ENCODE assay signal across 19 cellular contexts in the genomic region with DNA sequence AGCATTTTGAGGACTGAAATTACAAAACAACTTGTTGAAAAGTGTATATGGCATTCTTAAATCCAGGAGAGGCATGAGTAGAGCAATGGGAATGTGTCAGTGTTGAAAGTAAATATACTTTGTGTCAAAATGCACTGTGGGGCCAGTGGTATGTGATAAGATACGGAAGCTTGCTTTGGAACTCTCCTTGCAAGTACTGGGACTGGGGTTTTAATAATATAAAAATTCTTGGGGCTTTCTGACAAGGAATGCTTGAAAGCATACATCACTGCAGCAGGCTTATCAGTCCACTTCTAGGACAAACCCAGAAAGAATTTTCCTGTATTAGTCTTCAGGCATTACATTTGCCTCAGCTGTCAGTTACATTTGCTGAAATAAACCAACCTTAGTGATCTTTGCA.
DNase-seq lines count a peak whose midpoint lies in the region; ATAC-seq and TF ChIP-seq lines count a peak whose summit lies in the region.
"Had no signal": no experiment of that assay in that cellular context is flagged by ENCODE, and none has a peak within 500 bp of the region (broad histone marks: within the 10 kb centered on the region; RNA-seq: fewer than 3 reads in every experiment).

No MANE protein-coding gene starts in this region.

- no peak overlapping the region for H2BK5ac ChIP-seq in IMR-90 (ENCODE audit: low read depth, low read length, poor library complexity, severe bottlenecking)

- POLR2A ChIA-PET in AG04450 (lab: Yijun Ruan, JAX), result interaction anchor here (0.6 kb wide), 1 partner anchor 57 kb away, joined by 3 read pairs; no protein-coding TSS in a partner anchor
- POLR2A ChIA-PET in IMR-90 (lab: Charles Lee; ENCODE audit: unreplicated experiment), result no interaction called here

- H3K9ac ChIP-seq in IMR-90 (ENCODE audit: low read depth, low read length), result no peak overlapping the region

- H4K20me1 ChIP-seq in IMR-90 (ENCODE audit: insufficient read depth, low read length), result no peaks in the 10 kb centered on the region

- H3K18ac ChIP-seq in IMR-90 (ENCODE audit: low read depth, low read length), result no peak overlapping the region

- intact Hi-C loops in IMR-90 (cut with micrococcal nuclease), result loop anchor here (1.0 kb wide), 1 partner anchor 472 kb away; no protein-coding TSS in a partner anchor
- intact Hi-C loops in mucosa of descending colon (cut with DNase I, micrococcal nuclease), result no loop called here
- intact Hi-C loops in prostate gland (cut with DNase I), result no loop called here

- no peak overlapping the region for H2AK9ac ChIP-seq in IMR-90 (replicated peaks; ENCODE audit: low read depth, low read length, poor library complexity)

- H4K91ac ChIP-seq in IMR-90 (ENCODE audit: insufficient read depth, low read depth, low read length), result no peak overlapping the region

- peak; percentile 58 for DNase-seq in AG04450 (ENCODE audit: low read depth, low spot score)
- DNase-seq in IMR-90, result peak; percentile 84
- peak; percentile 56 for DNase-seq in epithelial cell of esophagus (ENCODE audit: low read depth)
- no peak for DNase-seq in mucosa of descending colon
- DNase-seq in NCI-H2029 treated with DMSO at 0.1 percent for 48 hours (lab: John Stamatoyannopoulos, UW), result no peak
- no peak for DNase-seq in prostate gland (ENCODE audit: low spot score)
- no peak for DNase-seq in cerebellar cortex (ENCODE audit: low spot score)
- DNase-seq: activated CD4-positive, alpha-beta T cell treated with anti-CD3 and anti-CD28 coated beads for 1 hour; colonic mucosa; DMS 273 treated with DMSO at 0.1 percent for 48 hours; head of caudate nucleus; MM.1S; naive B cell; NCI-H2081; Peyer's patch; retina; T-helper 17 cell had no signal

- BruUV-seq in IMR-90 (replicated peaks; lab: Mats Ljungman, UMichigan), result no TSS peak

- H3K23ac ChIP-seq in IMR-90 (ENCODE audit: low read depth, low read length), result no peak overlapping the region

- TF ChIP-seq RAD21 in IMR-90 (IDR thresholded peaks at IDR 0.05; ENCODE audit: low read length), result no peak

- no peak for TF ChIP-seq CTCF in AG04450 (IDR thresholded peaks at IDR 0.05; ENCODE audit: low read depth, low read length)
- TF ChIP-seq CTCF in IMR-90 (conservative IDR thresholded peaks at IDR 0.05; ENCODE audit: low read depth, low read length), result no peak
- no peak for TF ChIP-seq CTCF in epithelial cell of esophagus (IDR thresholded peaks at IDR 0.05; ENCODE audit: insufficient read depth, low read depth, low read length, missing control alignments)
- no peak for TF ChIP-seq CTCF in mucosa of descending colon (IDR thresholded peaks at IDR 0.05)
- no peak for TF ChIP-seq CTCF in prostate gland (IDR thresholded peaks at IDR 0.05)

- H2BK15ac ChIP-seq in IMR-90 (ENCODE audit: low read depth, low read length), result no peak overlapping the region

- no peak overlapping the region for H2AK5ac ChIP-seq in IMR-90 (ENCODE audit: low read depth, low read length)

- no peaks in the 10 kb centered on the region for H3K27me3 ChIP-seq in AG04450 (ENCODE audit: control insufficient read depth, insufficient read depth, low read length)
- no peaks in the 10 kb centered on the region for H3K27me3 ChIP-seq in IMR-90 (ENCODE audit: control insufficient read depth, insufficient read depth, low read length)
- H3K27me3 ChIP-seq in prostate gland (replicated peaks; ENCODE audit: insufficient read depth), result no peaks in the 10 kb centered on the region
- H3K27me3 ChIP-seq: colonic mucosa, Peyer's patch had no signal

- no CpG with 5 or more reads among the region's 1 CpG for WGBS in IMR-90 (ENCODE audit: extremely low coverage in 2 of 2, insufficient read length in 1 of 2), 2 experiments
- WGBS in prostate gland, result 67% methylated on average over 1 of the region's 1 CpG

- H3K9me3 ChIP-seq in AG04450 (ENCODE audit: control insufficient read depth, insufficient read depth, low read length), result no peaks in the 10 kb centered on the region
- H3K9me3 ChIP-seq in IMR-90 (ENCODE audit: control insufficient read depth, insufficient read depth, low read length), result no peaks in the 10 kb centered on the region
- H3K9me3 ChIP-seq in mucosa of descending colon, result no peaks in the 10 kb centered on the region
- H3K9me3 ChIP-seq in prostate gland, result no peaks in the 10 kb centered on the region
- H3K9me3 ChIP-seq: colonic mucosa, Peyer's patch had no signal

- no peak overlapping the region for H3K4ac ChIP-seq in IMR-90 (ENCODE audit: low read depth, low read length)

- H2AFZ ChIP-seq in IMR-90 (replicated peaks; ENCODE audit: low read length, poor library complexity), result no peak overlapping the region

- H4K5ac ChIP-seq in IMR-90 (ENCODE audit: low read depth, low read length), result no peak overlapping the region

- H3K4me3 ChIP-seq in AG04450 (ENCODE audit: low read depth, low read length) (no peak overlapping the region), IMR-90 (ENCODE audit: insufficient read depth, low read depth, low read length) (no peak overlapping the region), epithelial cell of esophagus (ENCODE audit: low read length) (no peak overlapping the region), mucosa of descending colon (no peak overlapping the region), prostate gland (no peak overlapping the region)
- H3K4me3 ChIP-seq: colonic mucosa, Peyer's patch had no signal

- no peaks in the 10 kb centered on the region; the same call in 1 of the 2 replicates for H3K9me1 ChIP-seq in IMR-90 (ENCODE audit: insufficient read depth, low read length)

- CTCF ChIA-PET in AG04450 (lab: Charles Lee), result interaction anchor here (0.7 kb wide), 1 partner anchor 137 kb away, joined by 3 read pairs; no protein-coding TSS in a partner anchor
- CTCF ChIA-PET in IMR-90 (lab: Yijun Ruan, JAX), result interaction anchor here (0.5 kb wide), 1 partner anchor 316 kb away, joined by 3 read pairs; no protein-coding TSS in a partner anchor

- no peak overlapping the region for H3K56ac ChIP-seq in IMR-90 (ENCODE audit: extremely low read depth, insufficient read depth, low read length)

- ATAC-seq in IMR-90 (ENCODE audit: low read depth) (peak; percentile 93), mucosa of descending colon (peak; percentile 38), HG02852 (IDR thresholded peaks at IDR 0.05; ENCODE audit: unreplicated experiment) (no peak)
- ATAC-seq: T-helper 17 cell had no signal

- H3K4me1 ChIP-seq in IMR-90 (ENCODE audit: control insufficient read depth, insufficient read depth, low read length) (peaks cover 7% of the 10 kb centered on the region; the same call in 1 of the 2 replicates), mucosa of descending colon (ENCODE audit: low read depth) (no peaks in the 10 kb centered on the region), prostate gland (replicated peaks) (no peaks in the 10 kb centered on the region)
- H3K4me1 ChIP-seq: colonic mucosa, Peyer's patch had no signal

- no peak for TF ChIP-seq POLR2A in IMR-90 (IDR thresholded peaks at IDR 0.05; ENCODE audit: low read depth, low read length)
- no peak for TF ChIP-seq POLR2A in prostate gland (IDR thresholded peaks at IDR 0.05)

- no peak overlapping the region for H3K14ac ChIP-seq in IMR-90 (replicated peaks; ENCODE audit: low read depth, low read length)

- H2BK20ac ChIP-seq in IMR-90 (ENCODE audit: low read depth, low read length), result no peak overlapping the region

- dilution Hi-C loops in IMR-90 (cut with HindIII; ENCODE audit: low sequenced_read_pairs, unreplicated experiment), result no loop called here

- in situ Hi-C loops in IMR-90 (cut with MboI; ENCODE audit: low sequenced_read_pairs), result no loop called here

- no peak overlapping the region for H3K27ac ChIP-seq in AG04450 (ENCODE audit: low read depth, low read length)
- H3K27ac ChIP-seq in IMR-90 (ENCODE audit: insufficient read depth, low read length), result no peak overlapping the region
- no peak overlapping the region for H3K27ac ChIP-seq in prostate gland
- H3K27ac ChIP-seq: colonic mucosa, epithelial cell of prostate, Peyer's patch had no signal

- no peak overlapping the region for H2BK120ac ChIP-seq in IMR-90 (ENCODE audit: low read depth, low read length)

- H3K36me3 ChIP-seq in IMR-90 (ENCODE audit: control insufficient read depth, insufficient read depth, low read length) (no peaks in the 10 kb centered on the region), mucosa of descending colon (ENCODE audit: low read depth) (no peaks in the 10 kb centered on the region), prostate gland (no peaks in the 10 kb centered on the region)
- H3K36me3 ChIP-seq: colonic mucosa, Peyer's patch had no signal

- H3K79me1 ChIP-seq in IMR-90 (ENCODE audit: low read depth in 1 of 2, low read length in 2 of 2), result no peaks in the 10 kb centered on the region

- no peak overlapping the region for H3K4me2 ChIP-seq in IMR-90 (ENCODE audit: low read depth, low read length)

- H4K8ac ChIP-seq in IMR-90 (ENCODE audit: low read depth in 2 of 2, low read length in 2 of 2), result no peak overlapping the region

TF ChIP-seq in IMR-90, 13 proteins besides CTCF, POLR2A, EP300 and RAD21:
- TF ChIP-seq MXI1 (IDR thresholded peaks at IDR 0.05; ENCODE audit: borderline replicate concordance, low read depth, low read length), result no peak
- TF ChIP-seq SMC3 (IDR thresholded peaks at IDR 0.05; ENCODE audit: low read depth, low read length), result 0 out of 2 replicates have a peak, but pooled peaks have one; percentile 11

Comparison
In these comparisons a context has a peak if more than half of its experiments do, and no peak if none do; other contexts are left out.
1. DNase-seq: peak in AG04450 (single experiment), IMR-90 (single experiment) and epithelial cell of esophagus (single experiment); none in mucosa of descending colon (0 of 3), NCI-H2029 treated with DMSO at 0.1 percent for 48 hours (single experiment), prostate gland (single experiment) and cerebellar cortex (single experiment).